ENCODE assay signal across 8 cellular contexts in the genomic region with DNA sequence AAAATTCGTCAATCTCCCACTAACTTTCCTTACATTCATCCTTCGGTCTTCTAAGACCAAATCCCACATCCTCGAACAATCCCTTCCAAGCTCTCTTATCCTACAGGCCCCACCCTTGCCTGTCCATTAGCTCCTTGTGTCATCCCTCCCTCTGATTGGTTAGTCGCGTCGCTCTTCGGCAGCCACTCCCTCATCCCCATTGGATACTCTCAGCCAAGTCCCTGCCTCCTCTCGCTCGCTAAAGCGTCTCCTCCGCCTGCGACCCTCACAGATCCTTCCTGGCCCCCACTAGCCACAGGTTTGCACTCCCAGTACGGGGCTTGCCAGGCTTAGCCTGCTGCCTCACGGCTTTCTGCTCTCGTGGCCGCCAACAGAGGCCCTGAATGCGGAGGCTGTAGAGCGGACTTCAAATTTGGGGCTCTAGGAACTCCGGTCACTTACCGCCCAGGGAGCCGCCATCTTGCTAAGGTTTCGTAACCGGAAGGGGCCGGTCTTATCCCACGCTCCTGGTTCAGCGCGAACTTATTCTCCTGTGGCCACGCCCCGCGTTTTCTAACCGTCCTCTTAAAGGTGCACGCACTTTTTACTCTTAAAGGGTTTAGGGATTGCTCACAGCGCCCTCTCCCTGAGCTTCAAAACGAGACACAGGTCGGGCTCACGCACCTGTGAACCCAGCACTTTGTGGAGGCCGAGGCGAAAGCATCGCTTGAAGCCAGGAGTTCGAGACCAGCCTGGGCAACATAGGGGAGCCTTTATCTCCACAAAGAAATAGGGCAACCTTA. TPM values are rescaled to one million over a fixed set of nuclear protein-coding genes. Genes with fewer than 3 reads are reported as not detected.
DNase-seq lines count a peak whose midpoint lies in the region; ATAC-seq and TF ChIP-seq lines count a peak whose summit lies in the region.

A gene (minus strand): TSS at position 472 of the 782 bp plus-strand sequence. CDS start 13 bp downstream, at position 459.

- peak within 1 kb of the TSS; percentile 62 to 74 for H3K4me3 ChIP-seq in left lung

- peak within 1 kb of the TSS in 2 of 7 donors; percentile 31 to 52 for H3K27ac Mint-ChIP-seq in CD14-positive monocyte
- no peak within 1 kb of the TSS for H3K27ac Mint-ChIP-seq in activated CD4-positive, alpha-beta T cell treated with anti-CD3 and anti-CD28 coated beads, Interleukin-2, amount 10 ng/mL, durations not matched to agents 24 days and 14 days

- no peaks in the 10 kb centered on the region for H3K9me3 Mint-ChIP-seq in CD14-positive monocyte
- no peaks in the 10 kb centered on the region for H3K9me3 Mint-ChIP-seq in activated CD4-positive, alpha-beta T cell treated with anti-CD3 and anti-CD28 coated beads, Interleukin-2, amount 10 ng/mL, durations not matched to agents 24 days and 14 days

- H3K4me1 Mint-ChIP-seq in CD14-positive monocyte = peaks cover 39% of the 10 kb centered on the region
- peaks cover 16% of the 10 kb centered on the region for H3K4me1 Mint-ChIP-seq in activated CD4-positive, alpha-beta T cell treated with anti-CD3 and anti-CD28 coated beads, Interleukin-2, amount 10 ng/mL, durations not matched to agents 24 days and 14 days

- H3K9me3 ChIP-seq in left lung = no peaks in the 10 kb centered on the region

- H3K27me3 ChIP-seq in left lung = no peaks in the 10 kb centered on the region

- peak within 1 kb of the TSS; percentile 93 to 94 for H3K27ac ChIP-seq in left lung

- TF ChIP-seq CTCF in CD14-positive monocyte (IDR thresholded peaks at IDR 0.05) (peak; percentile 36), left lung (IDR thresholded peaks at IDR 0.05) (peak; percentile 27)

- DNase-seq in CD14-positive monocyte (ENCODE audit: low spot score) (peak; percentile 95), NCI-H526 treated with DMSO at 0.1 percent for 48 hours (lab: John Stamatoyannopoulos, UW) (peak; percentile 98), dermis blood vessel endothelial cell (peak; percentile 98), left lung (peak; percentile 96 to 97)
- DNase-seq in activated CD4-positive, alpha-beta T cell treated with anti-CD3 and anti-CD28 coated beads, Interleukin-2, amount 10 ng/mL, durations not matched to agents 24 days and 14 days = peak; percentile 98
- peak; percentile 90 to 92 for DNase-seq in stimulated activated CD4-positive, alpha-beta T cell treated with anti-CD3 and anti-CD28 coated beads, Interleukin-2, amount 100 ng/mL, for 48 hours

- intact Hi-C loops in CD14-positive monocyte (cut with micrococcal nuclease) = loop anchor here (1.0 to 10.0 kb wide), 4 partner anchors 42 to 175 kb away; a partner anchor contains a TSS
- intact Hi-C loops in activated CD4-positive, alpha-beta T cell treated with anti-CD3 and anti-CD28 coated beads, Interleukin-2, amount 10 ng/mL, durations not matched to agents 24 days and 14 days (cut with micrococcal nuclease) = loop anchor here (1.0 kb wide), 3 partner anchors 11 to 75 kb away; a partner anchor contains a TSS
- intact Hi-C loops in left lung (cut with DNase I) = loop anchor here in 1 of 2 donors (10.0 kb wide), 2 partner anchors 95 to 125 kb away; no protein-coding TSS in a partner anchor

- H3K36me3 ChIP-seq in left lung = peaks cover 0 to 30% of the 10 kb centered on the region in 2 donors

- H3K4me1 ChIP-seq in left lung = peaks cover 5 to 23% of the 10 kb centered on the region in 2 donors

- H3K27me3 Mint-ChIP-seq in CD14-positive monocyte (ENCODE audit: low read depth in 3 of 3) = peaks cover 1 to 5% (median 3%) of the 10 kb centered on the region in 3 donors
- no peaks in the 10 kb centered on the region for H3K27me3 Mint-ChIP-seq in activated CD4-positive, alpha-beta T cell treated with anti-CD3 and anti-CD28 coated beads, Interleukin-2, amount 10 ng/mL, durations not matched to agents 24 days and 14 days

- H3K4me3 Mint-ChIP-seq in CD14-positive monocyte = peak within 1 kb of the TSS in 1 of 2 donors; percentile 66
- H3K4me3 Mint-ChIP-seq in activated CD4-positive, alpha-beta T cell treated with anti-CD3 and anti-CD28 coated beads, Interleukin-2, amount 10 ng/mL, durations not matched to agents 24 days and 14 days = no peak within 1 kb of the TSS

- ATAC-seq in GM19328 (IDR thresholded peaks at IDR 0.05; ENCODE audit: unreplicated experiment) = peak; percentile 88
- peak; percentile 79 for ATAC-seq in HG03520 (IDR thresholded peaks at IDR 0.05; ENCODE audit: unreplicated experiment)
- peak; percentile 97 for ATAC-seq in left lung

- H3K36me3 Mint-ChIP-seq in CD14-positive monocyte = peaks cover 20 to 24% of the 10 kb centered on the region in 2 donors
- H3K36me3 Mint-ChIP-seq in activated CD4-positive, alpha-beta T cell treated with anti-CD3 and anti-CD28 coated beads, Interleukin-2, amount 10 ng/mL, durations not matched to agents 24 days and 14 days (ENCODE audit: low read depth) = peaks cover 7% of the 10 kb centered on the region

RNA-seq across cellular contexts. Expression of the gene that starts here (rescaled TPM):
- polyA plus RNA-seq in CD14-positive monocyte = 10 to 100 TPM; 43.8 to 48.0 TPM
- total RNA-seq in activated CD4-positive, alpha-beta T cell treated with anti-CD3 and anti-CD28 coated beads, Interleukin-2, amount 10 ng/mL, durations not matched to agents 24 days and 14 days = 52.6 and 58.7 TPM in 2 replicates
- total RNA-seq in dermis blood vessel endothelial cell (55.0 and 77.7 TPM in 2 replicates), left lung (10 to 100 TPM; 58.3 to 58.5 TPM)

Comparison
In these comparisons a context has a peak if more than half of its experiments do, and no peak if none do; other contexts are left out.
1. Peak in every context shown above with its lines: DNase-seq, ATAC-seq, H3K4me3 ChIP-seq and H3K27ac ChIP-seq.